Comparison of ENCODE assay signal across 14 cellular contexts in the genomic region with DNA sequence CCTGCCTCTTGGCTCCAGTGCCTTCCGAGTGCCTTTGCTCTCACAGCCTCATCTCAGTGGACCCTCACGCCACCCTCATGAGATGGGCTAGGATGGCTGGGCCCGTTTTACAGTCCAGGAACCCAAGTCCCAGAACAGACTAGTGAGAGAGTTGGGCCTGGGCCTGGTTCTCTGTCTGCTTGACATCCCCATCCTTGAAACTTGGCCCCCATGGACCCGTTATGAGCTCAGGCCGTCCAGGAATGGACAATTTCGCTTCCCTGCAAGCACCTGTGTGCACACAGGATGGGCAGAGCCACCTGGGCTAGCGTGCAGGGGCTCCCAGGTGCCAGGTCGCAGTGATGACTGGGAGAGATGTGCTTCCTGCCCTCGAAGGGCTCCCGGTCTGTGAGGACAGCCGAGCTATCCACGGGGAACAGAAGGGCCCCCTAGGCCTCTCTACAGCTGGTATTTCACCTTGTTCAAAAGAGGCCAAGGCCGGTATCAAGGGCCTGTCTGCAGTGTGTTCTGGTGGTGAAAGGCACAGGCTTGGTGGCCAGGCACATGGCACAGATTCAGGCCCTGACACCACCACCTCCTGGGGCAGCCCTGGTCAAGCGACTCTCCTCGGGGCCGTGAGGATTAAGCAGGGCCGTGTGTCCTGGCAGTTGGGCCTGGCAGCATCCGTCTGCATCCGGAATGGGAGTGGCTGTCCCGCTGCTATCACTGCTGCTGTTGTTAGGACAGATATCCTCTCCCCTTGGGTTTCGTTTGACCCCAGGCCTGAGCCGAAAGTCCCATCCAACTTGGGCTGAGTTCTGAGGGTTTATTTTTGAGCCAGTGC. TPM values are rescaled to one million over a fixed set of nuclear protein-coding genes. Genes with fewer than 3 reads are reported as not detected.
DNase-seq lines count a peak whose midpoint lies in the region; ATAC-seq and TF ChIP-seq lines count a peak whose summit lies in the region.
"Had no signal": no experiment of that assay in that cellular context is flagged by ENCODE, and none has a peak within 500 bp of the region (broad histone marks: within the 10 kb centered on the region; RNA-seq: fewer than 3 reads in every experiment).

No MANE protein-coding gene starts in this region.

- no peak for TF ChIP-seq CTCF in HEK293 (tag by site-specific recombination; IDR thresholded peaks at IDR 0.05)
- no peak for TF ChIP-seq CTCF in chondrocyte (IDR thresholded peaks at IDR 0.05)
- no peak for TF ChIP-seq CTCF in brain microvascular endothelial cell (IDR thresholded peaks at IDR 0.05; ENCODE audit: low read depth, low read length, missing control alignments)
- TF ChIP-seq CTCF in GM20000 (IDR thresholded peaks at IDR 0.05; ENCODE audit: extremely low read depth, missing control alignments), result no peak

- H3K4me1 ChIP-seq in HEK293 (ENCODE audit: control insufficient read depth, insufficient read depth, low read length), result no peaks in the 10 kb centered on the region
- H3K4me1 ChIP-seq: BE2C had no signal

- ATAC-seq in stimulated activated naive B cell treated with anti-CD40 and anti-IgM and Interleukin-4, amounts not matched to agents 10 μg/mL and 1 μg/mL and 100 μg/mL, for 72 hours (replicated peaks), result no peak

- no peaks in the 10 kb centered on the region for H3K27me3 Mint-ChIP-seq in chondrocyte (ENCODE audit: low read depth)
- H3K27me3 Mint-ChIP-seq in immature natural killer cell (ENCODE audit: low read depth in 3 of 3), result peaks cover 0 to 4% (median 3%) of the 10 kb centered on the region in 3 donors
- H3K27me3 Mint-ChIP-seq in stimulated activated naive B cell treated with anti-CD40 and anti-IgM and Interleukin-4, amounts not matched to agents 10 μg/mL and 1 μg/mL and 100 μg/mL, for 72 hours, result no peaks in the 10 kb centered on the region
- no peaks in the 10 kb centered on the region for H3K27me3 Mint-ChIP-seq in activated CD4-positive, alpha-beta T cell treated with anti-CD3 and anti-CD28 coated beads, Interleukin-2, amount 10 ng/mL, durations not matched to agents 7 days and 5 days
- H3K27me3 Mint-ChIP-seq: central memory CD8-positive, alpha-beta T cell; naive B cell had no signal

- in situ Hi-C loops in brain microvascular endothelial cell (cut with HindIII; ENCODE audit: low pct_ligation_motif_present, low sequenced_read_pairs), result no loop called here

- no peaks in the 10 kb centered on the region for H3K9me3 ChIP-seq in HEK293 (ENCODE audit: control insufficient read depth, insufficient read depth, low read depth, low read length)
- H3K9me3 ChIP-seq: BE2C had no signal

- CTCF ChIA-PET in HEK293 (lab: Yijun Ruan, JAX), result interaction anchor here (0.9 kb wide), 1 partner anchor 190 kb away, joined by 3 read pairs; no protein-coding TSS in a partner anchor
- CTCF ChIA-PET in activated CD4-positive, alpha-beta T cell treated with anti-CD3 and anti-CD28 coated beads, Interleukin-2, amount 10 ng/mL, durations not matched to agents 7 days and 5 days (lab: Charles Lee), result interaction anchor here (0.9 kb wide), 1 partner anchor 10 kb away, joined by 3 read pairs; no protein-coding TSS in a partner anchor

- H3K4me1 Mint-ChIP-seq in chondrocyte (ENCODE audit: low read depth) (peaks cover 60% of the 10 kb centered on the region), immature natural killer cell (peaks cover 18 to 19% of the 10 kb centered on the region in 2 donors)
- H3K4me1 Mint-ChIP-seq in stimulated activated naive B cell treated with anti-CD40 and anti-IgM and Interleukin-4, amounts not matched to agents 10 μg/mL and 1 μg/mL and 100 μg/mL, for 72 hours, result no peaks in the 10 kb centered on the region
- no peaks in the 10 kb centered on the region for H3K4me1 Mint-ChIP-seq in activated CD4-positive, alpha-beta T cell treated with anti-CD3 and anti-CD28 coated beads, Interleukin-2, amount 10 ng/mL, durations not matched to agents 7 days and 5 days

- POLR2A ChIA-PET in HEK293 (lab: Yijun Ruan, JAX), result interaction anchor here (3.6 kb wide), 1 partner anchor 58 kb away, joined by 10 read pairs; a partner anchor contains a TSS
- POLR2A ChIA-PET in activated CD4-positive, alpha-beta T cell treated with anti-CD3 and anti-CD28 coated beads, Interleukin-2, amount 10 ng/mL, durations not matched to agents 7 days and 5 days (lab: Charles Lee), result no interaction called here

- peak overlapping the region; percentile 74 for H3K27ac Mint-ChIP-seq in chondrocyte (ENCODE audit: unreplicated experiment)
- H3K27ac Mint-ChIP-seq in immature natural killer cell, result peak overlapping the region in 4 of 6 donors; percentile 9 to 65 (median 26)
- H3K27ac Mint-ChIP-seq in stimulated activated naive B cell treated with anti-CD40 and anti-IgM and Interleukin-4, amounts not matched to agents 10 μg/mL and 1 μg/mL and 100 μg/mL, for 72 hours, result peak overlapping the region; percentile 56
- H3K27ac Mint-ChIP-seq in activated CD4-positive, alpha-beta T cell treated with anti-CD3 and anti-CD28 coated beads, Interleukin-2, amount 10 ng/mL, durations not matched to agents 7 days and 5 days, result no peak overlapping the region
- H3K27ac Mint-ChIP-seq: naive B cell had no signal

- H3K9me3 Mint-ChIP-seq in chondrocyte (ENCODE audit: low read depth), result no peaks in the 10 kb centered on the region
- H3K9me3 Mint-ChIP-seq in immature natural killer cell, result no peaks in the 10 kb centered on the region
- no peaks in the 10 kb centered on the region for H3K9me3 Mint-ChIP-seq in stimulated activated naive B cell treated with anti-CD40 and anti-IgM and Interleukin-4, amounts not matched to agents 10 μg/mL and 1 μg/mL and 100 μg/mL, for 72 hours
- no peaks in the 10 kb centered on the region for H3K9me3 Mint-ChIP-seq in activated CD4-positive, alpha-beta T cell treated with anti-CD3 and anti-CD28 coated beads, Interleukin-2, amount 10 ng/mL, durations not matched to agents 7 days and 5 days
- H3K9me3 Mint-ChIP-seq: central memory CD8-positive, alpha-beta T cell; naive B cell had no signal

- DNase-seq in chondrocyte (ENCODE audit: low spot score) (no peak), immature natural killer cell (no peak), brain microvascular endothelial cell (no peak), GM20000 (ENCODE audit: low spot score) (no peak)
- no peak for DNase-seq in stimulated activated naive B cell treated with anti-CD40 and anti-IgM and Interleukin-4, amounts not matched to agents 10 μg/mL and 1 μg/mL and 100 μg/mL, for 72 hours
- DNase-seq in activated CD4-positive, alpha-beta T cell treated with anti-CD3 and anti-CD28 coated beads, Interleukin-2, amount 10 ng/mL, durations not matched to agents 7 days and 5 days, result no peak
- DNase-seq in stimulated activated CD4-positive, alpha-beta T cell treated with anti-CD3 and anti-CD28 coated beads, Interleukin-4, amount 100 ng/mL, for 1 hour, result no peak
- DNase-seq: activated CD4-positive, alpha-beta T cell treated with anti-CD3 and anti-CD28 coated beads for 48 hours; BE2C; DND-41; naive B cell had no signal

- H3K36me3 Mint-ChIP-seq in chondrocyte (ENCODE audit: low read depth) (peaks cover 44% of the 10 kb centered on the region), immature natural killer cell (peaks cover 3 to 21% (median 7%) of the 10 kb centered on the region in 3 donors)
- peaks cover 43 to 45% of the 10 kb centered on the region in 2 donors for H3K36me3 Mint-ChIP-seq in stimulated activated naive B cell treated with anti-CD40 and anti-IgM and Interleukin-4, amounts not matched to agents 10 μg/mL and 1 μg/mL and 100 μg/mL, for 72 hours
- H3K36me3 Mint-ChIP-seq in activated CD4-positive, alpha-beta T cell treated with anti-CD3 and anti-CD28 coated beads, Interleukin-2, amount 10 ng/mL, durations not matched to agents 7 days and 5 days (ENCODE audit: low read depth), result peaks cover 33% of the 10 kb centered on the region

- H3K27ac ChIP-seq in HEK293 (ENCODE audit: extremely low read depth, low read depth, low read length) (peak overlapping the region; percentile 46; the same call in 1 of the 2 replicates), brain microvascular endothelial cell (no peak overlapping the region)

- H3K36me3 ChIP-seq in HEK293 (ENCODE audit: control insufficient read depth in 2 of 2, insufficient read depth in 1 of 2, low read length in 2 of 2) (peaks cover 80 to 97% of the 10 kb centered on the region in 2 experiments), brain microvascular endothelial cell (replicated peaks) (peaks cover 96% of the 10 kb centered on the region)

- no peaks in the 10 kb centered on the region for H3K27me3 ChIP-seq in brain microvascular endothelial cell (replicated peaks)
- H3K27me3 ChIP-seq: BE2C had no signal

- H3K4me3 Mint-ChIP-seq in chondrocyte (ENCODE audit: unreplicated experiment), result no peak overlapping the region
- no peak overlapping the region for H3K4me3 Mint-ChIP-seq in immature natural killer cell
- H3K4me3 Mint-ChIP-seq in stimulated activated naive B cell treated with anti-CD40 and anti-IgM and Interleukin-4, amounts not matched to agents 10 μg/mL and 1 μg/mL and 100 μg/mL, for 72 hours, result no peak overlapping the region
- H3K4me3 Mint-ChIP-seq in activated CD4-positive, alpha-beta T cell treated with anti-CD3 and anti-CD28 coated beads, Interleukin-2, amount 10 ng/mL, durations not matched to agents 7 days and 5 days, result no peak overlapping the region
- H3K4me3 Mint-ChIP-seq: central memory CD8-positive, alpha-beta T cell; naive B cell had no signal

- no peak overlapping the region for H3K4me3 ChIP-seq in HEK293 (ENCODE audit: low read depth, low read length)
- no peak overlapping the region for H3K4me3 ChIP-seq in brain microvascular endothelial cell (ENCODE audit: low read depth, low read length)

TF ChIP-seq in HEK293, 187 proteins besides CTCF, POLR2A, EP300 and RAD21:
- no peak for TF ChIP-seq ZFP37 (tag by site-specific recombination; IDR thresholded peaks at IDR 0.05)
- TF ChIP-seq, protein P1, sequence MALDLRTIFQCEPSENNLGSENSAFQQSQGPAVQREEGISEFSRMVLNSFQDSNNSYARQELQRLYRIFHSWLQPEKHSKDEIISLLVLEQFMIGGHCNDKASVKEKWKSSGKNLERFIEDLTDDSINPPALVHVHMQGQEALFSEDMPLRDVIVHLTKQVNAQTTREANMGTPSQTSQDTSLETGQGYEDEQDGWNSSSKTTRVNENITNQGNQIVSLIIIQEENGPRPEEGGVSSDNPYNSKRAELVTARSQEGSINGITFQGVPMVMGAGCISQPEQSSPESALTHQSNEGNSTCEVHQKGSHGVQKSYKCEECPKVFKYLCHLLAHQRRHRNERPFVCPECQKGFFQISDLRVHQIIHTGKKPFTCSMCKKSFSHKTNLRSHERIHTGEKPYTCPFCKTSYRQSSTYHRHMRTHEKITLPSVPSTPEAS (tag by site-specific recombination; IDR thresholded peaks at IDR 0.05), result no peak

RNA-seq across cellular contexts. Expression of a gene that starts 38.9 kb away (rescaled TPM):
- 0.40 to 0.44 TPM (median 0.44 TPM) in 3 replicates for total RNA-seq in chondrocyte
- polyA plus RNA-seq in immature natural killer cell, result 10 to 100 TPM; 25.7 to 72.8 (median 55.1) TPM
- 1 to 10 TPM; 3.5 to 3.7 TPM for total RNA-seq in activated CD4-positive, alpha-beta T cell treated with anti-CD3 and anti-CD28 coated beads, Interleukin-2, amount 10 ng/mL, durations not matched to agents 7 days and 5 days
- total RNA-seq: H4 had no signal

RNA-seq across cellular contexts. Expression of a gene that starts 58.0 kb away (rescaled TPM):
- total RNA-seq in chondrocyte, result 641 to 921 TPM (median 917 TPM) in 3 replicates
- 10 to 100 TPM in 2 of 3 donors, 1 to 10 TPM in 1; 8.5 to 68.3 (median 17.4) TPM for polyA plus RNA-seq in immature natural killer cell
- 100 to 1,000 TPM; 337 to 354 TPM for total RNA-seq in activated CD4-positive, alpha-beta T cell treated with anti-CD3 and anti-CD28 coated beads, Interleukin-2, amount 10 ng/mL, durations not matched to agents 7 days and 5 days
